8 cellular contexts compared by ENCODE assay signal in the genomic region with DNA sequence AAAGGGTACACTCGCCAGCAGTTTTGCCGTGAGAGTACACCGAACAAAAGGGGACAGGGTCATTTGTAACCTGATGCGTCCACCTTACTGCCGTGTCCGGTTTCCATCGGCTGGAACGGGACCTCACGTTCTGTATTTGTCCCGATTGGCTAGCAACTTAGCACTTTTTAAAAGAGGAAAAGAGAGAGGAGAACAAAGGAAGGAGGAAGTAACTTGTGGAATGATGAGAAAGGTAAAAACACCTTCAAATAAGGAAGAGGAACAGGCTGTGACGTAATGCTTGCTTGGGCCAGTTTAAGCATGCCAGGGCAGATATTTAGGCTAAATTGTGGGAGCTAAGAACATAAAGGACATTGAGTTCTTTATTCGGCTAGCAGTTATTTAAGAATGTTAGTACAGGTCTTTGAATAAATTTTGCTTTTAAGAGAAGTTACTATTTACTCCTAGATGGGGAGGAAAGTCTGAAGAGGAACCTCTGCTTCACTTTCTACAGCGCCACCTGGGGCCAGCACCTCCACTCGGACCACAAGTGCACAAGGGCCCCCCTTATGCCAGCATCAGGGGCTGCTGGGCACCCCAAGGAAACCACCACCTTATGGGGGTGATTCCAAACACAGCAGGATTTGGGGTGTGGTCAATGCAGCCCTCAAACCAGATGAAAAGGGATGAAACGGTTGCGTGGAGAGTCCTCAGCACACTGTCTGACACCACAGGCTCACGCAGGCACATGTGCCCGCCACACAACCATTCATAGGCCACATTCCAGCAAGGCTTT. TPM values are rescaled to one million over a fixed set of nuclear protein-coding genes. Genes with fewer than 3 reads are reported as not detected.
A peak's percentile ranks its signal among the peaks of the same experiment; 100 is the strongest.
DNase-seq lines count a peak whose midpoint lies in the region; ATAC-seq and TF ChIP-seq lines count a peak whose summit lies in the region.

No MANE protein-coding gene starts in this region.

- peak overlapping the region; percentile 43 for H3K4me2 ChIP-seq in neuronal stem cell (ENCODE audit: insufficient read depth, low read length, poor library complexity, severe bottlenecking)

- ATAC-seq in central memory CD8-positive, alpha-beta T cell (replicated peaks; ENCODE audit: extremely low read depth, poor library complexity, severe bottlenecking), result no peak
- no peak for ATAC-seq in HG03139 (IDR thresholded peaks at IDR 0.05; ENCODE audit: unreplicated experiment)
- no peak for ATAC-seq in HG03342 (IDR thresholded peaks at IDR 0.05; ENCODE audit: unreplicated experiment)

- peak overlapping the region; percentile 67 for H3K27ac ChIP-seq in neuronal stem cell (replicated peaks; ENCODE audit: low read length)

- no peaks in the 10 kb centered on the region for H3K36me3 ChIP-seq in neuronal stem cell (replicated peaks in 1 of 2; ENCODE audit: control insufficient read depth in 2 of 2, insufficient read depth in 2 of 2, low read length in 2 of 2)

- peaks cover 5% of the 10 kb centered on the region for H3K36me3 Mint-ChIP-seq in central memory CD8-positive, alpha-beta T cell (ENCODE audit: insufficient read depth)

- peak overlapping the region; percentile 50 for H3K9ac ChIP-seq in neuronal stem cell (ENCODE audit: low read depth, low read length, poor library complexity)

- peak overlapping the region; percentile 90 for H3K27ac Mint-ChIP-seq in central memory CD8-positive, alpha-beta T cell (ENCODE audit: low read depth)

- WGBS in neuronal stem cell (ENCODE audit: extremely low coverage in 2 of 2, insufficient read length in 2 of 2, insufficient replicate concordance in 1 of 2), 2 donors, result no CpG with 5 or more reads among the region's 18 CpGs

- peak overlapping the region; percentile 48 for H2AFZ ChIP-seq in neuronal stem cell (ENCODE audit: low read length)

- H3K27me3 ChIP-seq in neuronal stem cell (ENCODE audit: control insufficient read depth in 3 of 3, insufficient read depth in 3 of 3, low read depth in 1 of 3, low read length in 3 of 3), result peaks cover 0 to 2% (median 0%) of the 10 kb centered on the region in 3 experiments

- peaks cover 2% of the 10 kb centered on the region for H3K79me1 ChIP-seq in neuronal stem cell (ENCODE audit: low read depth, low read length)

- peaks cover 22% of the 10 kb centered on the region in 2 donors for H3K4me1 ChIP-seq in neuronal stem cell (ENCODE audit: control insufficient read depth in 2 of 2, insufficient read depth in 1 of 2, low read depth in 1 of 2, low read length in 2 of 2)

- DNase-seq in NCI-H345 (lab: John Stamatoyannopoulos, UW) (peak; percentile 44), NCI-H345 treated with DMSO at 0.1 percent for 48 hours (lab: John Stamatoyannopoulos, UW; ENCODE audit: unreplicated experiment) (no peak), NOMO-1 treated with dmso at 0.1 percent for 144 hours (lab: John Stamatoyannopoulos, UW; ENCODE audit: unreplicated experiment) (peak; percentile 14), neuronal stem cell (ENCODE audit: low spot score) (no peak), HEK293T (ENCODE audit: extremely low spot score) (no peak)
- peak in 1 of 2 donors; percentile 25 for DNase-seq in central memory CD8-positive, alpha-beta T cell (ENCODE audit: low spot score in 2 of 2)

- no peaks in the 10 kb centered on the region for H3K9me3 ChIP-seq in neuronal stem cell (replicated peaks in 1 of 2; ENCODE audit: control insufficient read depth in 2 of 2, insufficient read depth in 1 of 2, low read depth in 1 of 2, low read length in 2 of 2)

- H3K27me3 Mint-ChIP-seq in central memory CD8-positive, alpha-beta T cell, result no peaks in the 10 kb centered on the region

- H2BK120ac ChIP-seq in neuronal stem cell (ENCODE audit: low read depth, low read length), result no peak overlapping the region

- H3K14ac ChIP-seq in neuronal stem cell (ENCODE audit: low read length), result no peak overlapping the region

- H3K4me1 Mint-ChIP-seq in central memory CD8-positive, alpha-beta T cell, result peaks cover 36% of the 10 kb centered on the region

- peak overlapping the region; percentile 46 for H2BK15ac ChIP-seq in neuronal stem cell (ENCODE audit: low read length)

- H2AK5ac ChIP-seq in neuronal stem cell (ENCODE audit: low read depth, low read length), result peak overlapping the region; percentile 96

- H2BK5ac ChIP-seq in neuronal stem cell (ENCODE audit: low read length), result no peak overlapping the region

- H3K4me3 Mint-ChIP-seq in central memory CD8-positive, alpha-beta T cell, result peak overlapping the region; percentile 83

- H2BK12ac ChIP-seq in neuronal stem cell (ENCODE audit: low read length), result no peak overlapping the region

- peak overlapping the region; percentile 76 for H3K23ac ChIP-seq in neuronal stem cell (ENCODE audit: low read depth, low read length, poor library complexity)

- CTCF ChIA-PET in HEK293T (lab: Yijun Ruan, JAX), result interaction anchor here (0.7 to 2.2 kb wide), 4 partner anchors 16 to 59 kb away, joined by 4 to 10 read pairs (median 7); a partner anchor contains a TSS

- H3K9me3 Mint-ChIP-seq in central memory CD8-positive, alpha-beta T cell, result no peaks in the 10 kb centered on the region

- H3K4ac ChIP-seq in neuronal stem cell (ENCODE audit: low read length), result peak overlapping the region; percentile 86

- H4K8ac ChIP-seq in neuronal stem cell (ENCODE audit: low read depth, low read length), result peak overlapping the region; percentile 99

- H4K91ac ChIP-seq in neuronal stem cell (ENCODE audit: low read depth, low read length, poor library complexity), result no peak overlapping the region

- H3K18ac ChIP-seq in neuronal stem cell (ENCODE audit: low read length), result peak overlapping the region; percentile 95

- H3K4me3 ChIP-seq in neuronal stem cell (ENCODE audit: low read length in 2 of 2), result peak overlapping the region in 1 of 2 donors; percentile 24

- POLR2A ChIA-PET in HEK293T (lab: Yijun Ruan, JAX), result interaction anchor here (1.3 to 2.2 kb wide), 4 partner anchors 40 to 96 kb away, joined by 6 to 11 read pairs (median 8); a partner anchor contains a TSS

TF ChIP-seq in HEK293T, 16 proteins besides CTCF, POLR2A, EP300 and RAD21:
- TF ChIP-seq CTBP1 (IDR thresholded peaks at IDR 0.05; ENCODE audit: borderline replicate concordance) (no peak), SP1 (IDR thresholded peaks at IDR 0.05) (no peak), ARNT (IDR thresholded peaks at IDR 0.05) (no peak), NFRKB (IDR thresholded peaks at IDR 0.05) (no peak), BHLHE40 (IDR thresholded peaks at IDR 0.05; ENCODE audit: borderline replicate concordance) (no peak), ELF4 (IDR thresholded peaks at IDR 0.05) (no peak), LEF1 (IDR thresholded peaks at IDR 0.05; ENCODE audit: borderline replicate concordance) (no peak), HDGF (IDR thresholded peaks at IDR 0.05; ENCODE audit: borderline replicate concordance) (no peak), FOXM1 (IDR thresholded peaks at IDR 0.05; ENCODE audit: borderline replicate concordance) (no peak), SUZ12 (IDR thresholded peaks at IDR 0.05) (no peak)
TF ChIP-seq in HEK293T: peak in this region for 0.

RNA-seq across cellular contexts. Expression of a gene that starts 5.8 kb away (rescaled TPM):
- polyA plus RNA-seq in neuronal stem cell (2013, experiment 1 of 2), result 16.8 TPM
- polyA plus RNA-seq in neuronal stem cell (2013, experiment 2 of 2), result 15.2 TPM

RNA-seq across cellular contexts. Expression of a gene that starts 21.5 kb away (rescaled TPM):
- 1.2 TPM for polyA plus RNA-seq in neuronal stem cell (2013, experiment 1 of 2)
- polyA plus RNA-seq in neuronal stem cell (2013, experiment 2 of 2), result 1.2 TPM

RNA-seq across cellular contexts. Expression of a gene that starts 39.5 kb away (rescaled TPM):
- polyA plus RNA-seq in neuronal stem cell (2013, experiment 1 of 2), result 39.2 TPM
- polyA plus RNA-seq in neuronal stem cell (2013, experiment 2 of 2), result 37.2 TPM

RNA-seq across cellular contexts. Expression of a gene that starts 43.9 kb away (rescaled TPM):
- polyA plus RNA-seq in neuronal stem cell (2013, experiment 1 of 2), result 25.7 TPM
- 25.4 TPM for polyA plus RNA-seq in neuronal stem cell (2013, experiment 2 of 2)

RNA-seq across cellular contexts. Expression of a gene that starts 50.5 kb away (rescaled TPM):
- 9.8 TPM for polyA plus RNA-seq in neuronal stem cell (2013, experiment 1 of 2)
- polyA plus RNA-seq in neuronal stem cell (2013, experiment 2 of 2), result 9.9 TPM

Comparison
In these comparisons a context has a peak if more than half of its experiments do, and no peak if none do; other contexts are left out.
1. DNase-seq: peak in NCI-H345 (single experiment) and NOMO-1 treated with dmso at 0.1 percent for 144 hours (single experiment); none in NCI-H345 treated with DMSO at 0.1 percent for 48 hours (single experiment), neuronal stem cell (single experiment) and HEK293T (single experiment).